ENCODE assay signal across 8 cellular contexts in genomic region chr20:34834459-34834893, GRCh38. TPM values are rescaled to one million over a fixed set of nuclear protein-coding genes. Genes with fewer than 3 reads are reported as not detected.
A peak's percentile ranks its signal among the peaks of the same experiment; 100 is the strongest.
DNase-seq lines count a peak whose midpoint lies in the region; ATAC-seq, FAIRE-seq and TF ChIP-seq lines count a peak whose summit lies in the region.

No MANE protein-coding gene starts in this region.

- H3K9me3 ChIP-seq in GM12878 (replicated peaks; ENCODE audit: control insufficient read depth, insufficient read depth, low read length) = no peaks in the 10 kb centered on the region
- H3K9me3 ChIP-seq in HepG2 (ENCODE audit: low read length) = no peaks in the 10 kb centered on the region

- FAIRE-seq in GM12878 (lab: Jason Lieb, UNC) (peak; percentile 66), HepG2 (lab: Jason Lieb, UNC) (peak; percentile 57)

- TF ChIP-seq POLR2A in GM12878 (IDR thresholded peaks at IDR 0.05; ENCODE audit: low read depth, low read length) = no peak
- no peak for TF ChIP-seq POLR2A in HepG2 (IDR thresholded peaks at IDR 0.05; ENCODE audit: insufficient read depth in 1 of 2, low read depth in 2 of 2, low read length in 2 of 2)

- intact Hi-C loops in GM12878 (cut with micrococcal nuclease; ENCODE audit: unreplicated experiment) = loop anchor here (1.0 to 5.0 kb wide), 3 partner anchors 126 to 435 kb away; no protein-coding TSS in a partner anchor
- intact Hi-C loops in HepG2 (cut with micrococcal nuclease; ENCODE audit: unreplicated experiment) = loop anchor here (1.0 to 10.0 kb wide), 3 partner anchors 126 to 435 kb away; no protein-coding TSS in a partner anchor

- H3K27me3 ChIP-seq in GM12878 (replicated peaks in 1 of 2; ENCODE audit: control insufficient read depth in 2 of 2, insufficient read depth in 2 of 2, low read length in 1 of 2) (no peaks in the 10 kb centered on the region), HepG2 (ENCODE audit: control insufficient read depth in 1 of 2, insufficient read depth in 2 of 2, low read length in 2 of 2) (no peaks in the 10 kb centered on the region)

- H3K9ac ChIP-seq in GM12878 (ENCODE audit: control insufficient read depth, insufficient read depth, low read length) (no peak overlapping the region), HepG2 (ENCODE audit: insufficient read depth, low read depth, low read length) (no peak overlapping the region)

- in situ Hi-C loops in ACHN (cut with HindIII; ENCODE audit: low pct_ligation_motif_present, low pct_unique_long_range_greater_than_20kb, low sequenced_read_pairs) (no loop called here), GM12878 (cut with MboI) (loop anchor here (5.0 to 25.0 kb wide), 2 partner anchors 123 to 428 kb away; partner anchors contain the start of genes GSS and MYH7B), HepG2 (cut with HindIII; ENCODE audit: extremely low pct_ligation_motif_present, low pct_unique_long_range_greater_than_20kb) (no loop called here)

- H2AFZ ChIP-seq in GM12878 (ENCODE audit: control insufficient read depth, low read depth, low read length) (no peak overlapping the region), HepG2 (ENCODE audit: low read length) (no peak overlapping the region)

- DNase-seq in ACHN (peak; percentile 56), GM12865 (ENCODE audit: low read depth) (peak; percentile 37), NCI-H2107 treated with DMSO at 0.1 percent for 48 hours (lab: John Stamatoyannopoulos, UW; ENCODE audit: unreplicated experiment) (peak; percentile 46), GM12878 (ENCODE audit: low read depth, low spot score) (no peak), HepG2 (ENCODE audit: low spot score) (peak; percentile 47)
- DNase-seq in activated CD4-positive, alpha-beta T cell treated with anti-CD3 and anti-CD28 coated beads, Interleukin-2, amount 50 U/mL, for 1 hour = no peak
- no peak for DNase-seq in activated effector memory CD4-positive, alpha-beta T cell treated with anti-CD3 and anti-CD28 coated beads, Interleukin-2, amount 50 U/mL, for 16 hours

- H3K27ac ChIP-seq in GM12878 (ENCODE audit: control insufficient read depth, insufficient read depth) (no peak overlapping the region), HepG2 (ENCODE audit: extremely low read length, insufficient read depth, low read length) (no peak overlapping the region)

- peak; percentile 46 for TF ChIP-seq RAD21 in GM12878 (IDR thresholded peaks at IDR 0.05; ENCODE audit: insufficient read depth, low read depth, low read length)
- peak; percentile 61; the same call in 1 of the 2 replicates for TF ChIP-seq RAD21 in HepG2 (CRISPR knock-in tag; IDR thresholded peaks at IDR 0.05)

- SMC1A ChIA-PET in GM12878 (lab: Charles Lee; ENCODE audit: uncharacterized antibody, unreplicated experiment) = interaction anchor here (0.9 to 1.9 kb wide), 2 partner anchors 9 to 35 kb away, joined by 3 to 5 read pairs; partner anchors contain the start of gene NCOA6

- 20% methylated on average over 6 of the region's 6 CpGs for WGBS in GM12878 (ENCODE audit: insufficient coverage, insufficient replicate concordance, low lambda C conversion rate, missing lambda C conversion rate)
- 10% methylated on average over 6 of the region's 6 CpGs for WGBS in HepG2 (ENCODE audit: low lambda C conversion rate)

- BruUV-seq in GM12878 (replicated peaks; lab: Mats Ljungman, UMichigan) (no TSS peak), HepG2 (replicated peaks; lab: Mats Ljungman, UMichigan) (no TSS peak)

- H3K4me3 ChIP-seq in GM12865 (ENCODE audit: low read depth, low read length) (no peak overlapping the region), GM12878 (no peak overlapping the region), HepG2 (replicated peaks in 1 of 3; ENCODE audit: insufficient read depth in 1 of 3, low read depth in 2 of 3, low read length in 3 of 3) (peak overlapping the region in 1 of 3 experiments; percentile 1; a peak in 1 of 6 replicates)

- peak; percentile 54 for ATAC-seq in GM12878
- peak; percentile 62 for ATAC-seq in HepG2
- ATAC-seq in HG03342 (IDR thresholded peaks at IDR 0.05; ENCODE audit: unreplicated experiment) = no peak

- H3K4me1 ChIP-seq in GM12878 (ENCODE audit: control insufficient read depth, insufficient read depth, low read length) (no peaks in the 10 kb centered on the region), HepG2 (ENCODE audit: insufficient read depth, low read length) (peaks cover 6% of the 10 kb centered on the region)

- RAD21 ChIA-PET in GM12878 (lab: Charles Lee; ENCODE audit: unreplicated experiment) = no interaction called here

- H3K36me3 ChIP-seq in GM12878 (ENCODE audit: control insufficient read depth in 2 of 2, insufficient read depth in 2 of 2, low read length in 1 of 2) (no peaks in the 10 kb centered on the region), HepG2 (replicated peaks in 1 of 2; ENCODE audit: control insufficient read depth in 1 of 2, insufficient read depth in 2 of 2, low read length in 2 of 2) (no peaks in the 10 kb centered on the region)

- H3K79me2 ChIP-seq in GM12878 (ENCODE audit: control insufficient read depth, insufficient read depth, low read length) = no peaks in the 10 kb centered on the region
- H3K79me2 ChIP-seq in HepG2 (ENCODE audit: insufficient read depth, low read length) = no peaks in the 10 kb centered on the region

- TF ChIP-seq EP300 in GM12878 (IDR thresholded peaks at IDR 0.05; ENCODE audit: borderline replicate concordance in 1 of 2, control insufficient read depth in 1 of 2, low read depth in 2 of 2, low read length in 2 of 2) (no peak), HepG2 (IDR thresholded peaks at IDR 0.05; ENCODE audit: low read depth in 2 of 2, low read length in 2 of 2) (no peak), HepG2 (CRISPR knock-in tag; IDR thresholded peaks at IDR 0.05; ENCODE audit: borderline replicate concordance) (no peak)

- POLR2A ChIA-PET in GM12878 (lab: Charles Lee) (no interaction called here), HepG2 (lab: Yijun Ruan, JAX) (no interaction called here)

- no peaks in the 10 kb centered on the region for H4K20me1 ChIP-seq in GM12878 (ENCODE audit: control insufficient read depth, insufficient read depth)
- no peaks in the 10 kb centered on the region for H4K20me1 ChIP-seq in HepG2 (ENCODE audit: insufficient read depth, low read length)

- TF ChIP-seq CTCF in GM12865 (IDR thresholded peaks at IDR 0.05; ENCODE audit: insufficient read depth, low read depth, low read length, missing control alignments) (peak; percentile 13), GM12878 (IDR thresholded peaks at IDR 0.05 in 2 of 3, conservative IDR thresholded peaks at IDR 0.05 in 1 of 3; ENCODE audit: control insufficient read depth in 2 of 3, extremely low read depth in 1 of 3, insufficient read depth in 1 of 3, low read depth in 3 of 3, low read length in 3 of 3) (peak in 1 of 3 experiments; percentile 52; a peak in 2 of 6 replicates), HepG2 (CRISPR knock-in tag; IDR thresholded peaks at IDR 0.05) (peak; percentile 65)

- H3K4me2 ChIP-seq in GM12878 (ENCODE audit: control insufficient read depth, insufficient read depth) (no peak overlapping the region), HepG2 (ENCODE audit: low read depth, low read length) (peak overlapping the region; percentile 64)

- CTCF ChIA-PET in GM12878 (lab: Yijun Ruan, JAX) (interaction anchor here (1.0 to 1.6 kb wide), 5 partner anchors 18 to 475 kb away, joined by 3 to 7 read pairs (median 3); no protein-coding TSS in a partner anchor), HepG2 (lab: Yijun Ruan, JAX; ENCODE audit: low intra/inter-chr PET ratio, low total read pairs) (interaction anchor here (1.3 to 2.8 kb wide), 4 partner anchors 122 to 435 kb away, joined by 5 to 13 read pairs (median 10); partner anchors contain the start of genes GSS and MYH7B)

RNA-seq across cellular contexts. Expression of gene NCOA6, which starts 9.0 kb away (rescaled TPM):
- total RNA-seq in GM12878 (2013; cell fraction: nucleolus; rRNA removed) = 34.6 and 35.4 TPM in 2 replicates
- total RNA-seq in GM12878 (2014; rRNA removed) (6.1 TPM in 2 replicates), GM12878 (2014; rRNA removed; fragmentation: Illumina TruSeq; extraction: Trizol) (5.9 and 6.6 TPM in 2 replicates), GM12878 (2021) (18.6 and 18.7 TPM in 2 replicates), HepG2 (2016; rRNA removed; fragmentation: Illumina TruSeq; extraction: Trizol) (11.2 and 27.2 TPM in 2 replicates)
- 6.3 TPM for polyA plus RNA-seq in GM12878 (2011; ENCODE audit: low read depth)
- polyA plus RNA-seq in GM12878 (2011; rRNA removed) (9.0 and 11.4 TPM in 2 replicates), GM12878 (2014; fragmentation: Illumina TruSeq; extraction: Trizol) (20.6 and 24.8 TPM in 2 replicates), GM12878 (2014; fragmentation: Nextera tagmentation; extraction: Ambion mirVana) (10 to 100 TPM in 1 of 2 experiments, 1 to 10 TPM in 1; 8.1 to 14.3 TPM), GM12878 (2014; rRNA removed) (11.6 and 14.3 TPM in 2 replicates), GM12878 (2016; fragmentation: Nextera tagmentation; extraction: Ambion mirVana) (10 to 100 TPM; 13.6 to 14.1 TPM), HepG2 (2011; rRNA removed) (28.6 and 29.3 TPM in 2 replicates)
- polyA plus RNA-seq in GM12878 (2011; cell fraction: cytosol; rRNA removed) = 10.5 and 12.0 TPM in 2 replicates
- polyA plus RNA-seq in GM12878 (2011; cell fraction: nucleus; rRNA removed) = 11.1 and 13.2 TPM in 2 replicates
- polyA plus RNA-seq in GM12878 (2012) = 12.4 and 14.0 TPM in 2 replicates
- polyA minus RNA-seq in GM12878 (2011; rRNA and poly(A)+ RNA removed) = 15.9 and 17.9 TPM in 2 replicates
- polyA minus RNA-seq in GM12878 (2011; cell fraction: cytosol; rRNA and poly(A)+ RNA removed) = 12.5 and 12.8 TPM in 2 replicates
- 8.0 and 18.2 TPM in 2 replicates for polyA minus RNA-seq in GM12878 (2011; cell fraction: nucleus; rRNA and poly(A)+ RNA removed)
- total RNA-seq in HepG2 (2016; cell fraction: cytosol; rRNA removed; fragmentation: Illumina TruSeq; extraction: Trizol; ENCODE audit: low read depth) = 10.4 and 11.1 TPM in 2 replicates
- 10.0 and 21.9 TPM in 2 replicates for total RNA-seq in HepG2 (2016; cell fraction: insoluble cytoplasmic fraction; rRNA removed; fragmentation: Illumina TruSeq; extraction: Trizol)
- total RNA-seq in HepG2 (2016; cell fraction: membrane; rRNA removed; fragmentation: Illumina TruSeq; extraction: Trizol) = 15.1 and 15.3 TPM in 2 replicates
- total RNA-seq in HepG2 (2016; cell fraction: nucleus; rRNA removed; fragmentation: Illumina TruSeq; extraction: Trizol) = 16.1 and 18.2 TPM in 2 replicates
- 19.8 and 22.7 TPM in 2 replicates for polyA plus RNA-seq in HepG2 (2011; cell fraction: cytosol; rRNA removed)
- polyA plus RNA-seq in HepG2 (2011; cell fraction: nucleus; rRNA removed) = 20.8 and 22.2 TPM in 2 replicates
- polyA plus RNA-seq in HepG2 (2012) = 30.9 and 32.8 TPM in 2 replicates
- 2.3 and 3.5 TPM in 2 replicates for polyA plus RNA-seq in HepG2 (2016; cell fraction: cytosol; fragmentation: Illumina TruSeq; extraction: Trizol; ENCODE audit: low read depth)
- 41.2 and 43.1 TPM in 2 replicates for polyA plus RNA-seq in HepG2 (2016; cell fraction: insoluble cytoplasmic fraction; fragmentation: Illumina TruSeq; extraction: Trizol; ENCODE audit: low read depth)
- 11.7 and 12.0 TPM in 2 replicates for polyA plus RNA-seq in HepG2 (2016; cell fraction: membrane; fragmentation: Illumina TruSeq; extraction: Trizol; ENCODE audit: low read depth)
- 38.3 and 46.0 TPM in 2 replicates for polyA plus RNA-seq in HepG2 (2016; cell fraction: nucleus; fragmentation: Illumina TruSeq; extraction: Trizol; ENCODE audit: insufficient read depth, low read depth)
- polyA minus RNA-seq in HepG2 (2011; rRNA and poly(A)+ RNA removed; ENCODE audit: low replicate concordance) = 27.6 and 32.8 TPM in 2 replicates
- 23.1 and 25.6 TPM in 2 replicates for polyA minus RNA-seq in HepG2 (2011; cell fraction: cytosol; rRNA and poly(A)+ RNA removed)
- polyA minus RNA-seq in HepG2 (2011; cell fraction: nucleus; rRNA and poly(A)+ RNA removed) = 31.0 and 33.2 TPM in 2 replicates

RNA-seq across cellular contexts. Expression of gene GGT7, which starts 38.2 kb away (rescaled TPM):
- total RNA-seq in GM12878 (2013; cell fraction: nucleolus; rRNA removed) = 7.4 and 8.8 TPM in 2 replicates
- total RNA-seq in GM12878 (2014; rRNA removed) (4.5 and 6.7 TPM in 2 replicates), GM12878 (2014; rRNA removed; fragmentation: Illumina TruSeq; extraction: Trizol) (2.2 and 2.5 TPM in 2 replicates), GM12878 (2021) (12.0 and 14.1 TPM in 2 replicates), HepG2 (2016; rRNA removed; fragmentation: Illumina TruSeq; extraction: Trizol) (1.9 and 6.6 TPM in 2 replicates)
- polyA plus RNA-seq in GM12878 (2011; ENCODE audit: low read depth) = 4.5 TPM
- polyA plus RNA-seq in GM12878 (2011; rRNA removed) (0.10 and 0.53 TPM in 2 replicates), GM12878 (2014; fragmentation: Illumina TruSeq; extraction: Trizol) (1.9 and 5.6 TPM in 2 replicates), GM12878 (2014; fragmentation: Nextera tagmentation; extraction: Ambion mirVana) (under 1 TPM; 0.02 to 0.18 TPM), GM12878 (2014; rRNA removed) (14.7 and 16.7 TPM in 2 replicates), GM12878 (2016; fragmentation: Nextera tagmentation; extraction: Ambion mirVana) (1 to 10 TPM; 5.0 to 7.5 TPM), HepG2 (2011; rRNA removed) (23.0 and 35.3 TPM in 2 replicates)
- 0.49 and 0.62 TPM in 2 replicates for polyA plus RNA-seq in GM12878 (2011; cell fraction: cytosol; rRNA removed)
- polyA plus RNA-seq in GM12878 (2011; cell fraction: nucleus; rRNA removed) = 2.9 and 3.8 TPM in 2 replicates
- polyA plus RNA-seq in GM12878 (2012) = 9.2 and 13.3 TPM in 2 replicates
- 0.22 and 1.2 TPM in 2 replicates for polyA minus RNA-seq in GM12878 (2011; rRNA and poly(A)+ RNA removed)
- not detected in 2 replicates for polyA minus RNA-seq in GM12878 (2011; cell fraction: cytosol; rRNA and poly(A)+ RNA removed)
- 1.1 and 1.2 TPM in 2 replicates for polyA minus RNA-seq in GM12878 (2011; cell fraction: nucleus; rRNA and poly(A)+ RNA removed)
- total RNA-seq in HepG2 (2016; cell fraction: cytosol; rRNA removed; fragmentation: Illumina TruSeq; extraction: Trizol; ENCODE audit: low read depth) = 0.97 and 1.8 TPM in 2 replicates
- total RNA-seq in HepG2 (2016; cell fraction: insoluble cytoplasmic fraction; rRNA removed; fragmentation: Illumina TruSeq; extraction: Trizol) = 2.1 and 7.0 TPM in 2 replicates
- 1.3 and 1.9 TPM in 2 replicates for total RNA-seq in HepG2 (2016; cell fraction: membrane; rRNA removed; fragmentation: Illumina TruSeq; extraction: Trizol)
- 13.6 and 13.8 TPM in 2 replicates for total RNA-seq in HepG2 (2016; cell fraction: nucleus; rRNA removed; fragmentation: Illumina TruSeq; extraction: Trizol)
- polyA plus RNA-seq in HepG2 (2011; cell fraction: cytosol; rRNA removed) = 8.5 and 11.9 TPM in 2 replicates
- polyA plus RNA-seq in HepG2 (2011; cell fraction: nucleus; rRNA removed) = 155 and 166 TPM in 2 replicates
- polyA plus RNA-seq in HepG2 (2012) = 16.1 and 18.7 TPM in 2 replicates
- 2.2 and 2.3 TPM in 2 replicates for polyA plus RNA-seq in HepG2 (2016; cell fraction: cytosol; fragmentation: Illumina TruSeq; extraction: Trizol; ENCODE audit: low read depth)
- polyA plus RNA-seq in HepG2 (2016; cell fraction: insoluble cytoplasmic fraction; fragmentation: Illumina TruSeq; extraction: Trizol; ENCODE audit: low read depth) = 3.9 and 4.4 TPM in 2 replicates
- 2.5 and 2.7 TPM in 2 replicates for polyA plus RNA-seq in HepG2 (2016; cell fraction: membrane; fragmentation: Illumina TruSeq; extraction: Trizol; ENCODE audit: low read depth)
- 54.9 and 57.9 TPM in 2 replicates for polyA plus RNA-seq in HepG2 (2016; cell fraction: nucleus; fragmentation: Illumina TruSeq; extraction: Trizol; ENCODE audit: insufficient read depth, low read depth)
- 0.12 and 38.2 TPM in 2 replicates for polyA minus RNA-seq in HepG2 (2011; rRNA and poly(A)+ RNA removed; ENCODE audit: low replicate concordance)
- polyA minus RNA-seq in HepG2 (2011; cell fraction: cytosol; rRNA and poly(A)+ RNA removed) = 6.3 and 6.5 TPM in 2 replicates
- polyA minus RNA-seq in HepG2 (2011; cell fraction: nucleus; rRNA and poly(A)+ RNA removed) = 31.0 and 37.2 TPM in 2 replicates

RNA-seq across cellular contexts. Expression of gene ACSS2, which starts 41.9 kb away (rescaled TPM):
- 13.2 and 19.2 TPM in 2 replicates for total RNA-seq in GM12878 (2013; cell fraction: nucleolus; rRNA removed)
- total RNA-seq in GM12878 (2014; rRNA removed) = 31.4 and 34.2 TPM in 2 replicates
- total RNA-seq in GM12878 (2014; rRNA removed; fragmentation: Illumina TruSeq; extraction: Trizol) = 25.4 and 26.0 TPM in 2 replicates
- total RNA-seq in GM12878 (2021) = 28.1 and 36.5 TPM in 2 replicates
- polyA plus RNA-seq in GM12878 (2011; ENCODE audit: low read depth) = 15.4 TPM
- polyA plus RNA-seq in GM12878 (2011; rRNA removed) = 2.8 and 3.1 TPM in 2 replicates
- 1.9 and 2.3 TPM in 2 replicates for polyA plus RNA-seq in GM12878 (2011; cell fraction: cytosol; rRNA removed)
- polyA plus RNA-seq in GM12878 (2011; cell fraction: nucleus; rRNA removed) = 3.4 and 6.6 TPM in 2 replicates
- polyA plus RNA-seq in GM12878 (2012) = 14.9 and 18.0 TPM in 2 replicates
- polyA plus RNA-seq in GM12878 (2014; fragmentation: Illumina TruSeq; extraction: Trizol) = 28.6 and 34.0 TPM in 2 replicates
- 10 to 100 TPM; 11.1 to 15.9 TPM for polyA plus RNA-seq in GM12878 (2014; fragmentation: Nextera tagmentation; extraction: Ambion mirVana)
- 32.4 and 37.2 TPM in 2 replicates for polyA plus RNA-seq in GM12878 (2014; rRNA removed)
- polyA plus RNA-seq in GM12878 (2016; fragmentation: Nextera tagmentation; extraction: Ambion mirVana) = 10 to 100 TPM; 19.2 to 22.9 TPM
- 3.6 and 5.4 TPM in 2 replicates for polyA minus RNA-seq in GM12878 (2011; rRNA and poly(A)+ RNA removed)
- polyA minus RNA-seq in GM12878 (2011; cell fraction: cytosol; rRNA and poly(A)+ RNA removed) = 2.9 and 3.4 TPM in 2 replicates
- polyA minus RNA-seq in GM12878 (2011; cell fraction: nucleus; rRNA and poly(A)+ RNA removed) = 1.6 and 3.1 TPM in 2 replicates
- 89.7 and 91.7 TPM in 2 replicates for total RNA-seq in HepG2 (2016; rRNA removed; fragmentation: Illumina TruSeq; extraction: Trizol)
- total RNA-seq in HepG2 (2016; cell fraction: cytosol; rRNA removed; fragmentation: Illumina TruSeq; extraction: Trizol; ENCODE audit: low read depth) = 21.5 and 23.1 TPM in 2 replicates
- 83.3 and 83.7 TPM in 2 replicates for total RNA-seq in HepG2 (2016; cell fraction: insoluble cytoplasmic fraction; rRNA removed; fragmentation: Illumina TruSeq; extraction: Trizol)
- 39.3 and 39.5 TPM in 2 replicates for total RNA-seq in HepG2 (2016; cell fraction: membrane; rRNA removed; fragmentation: Illumina TruSeq; extraction: Trizol)
- 83.7 and 88.6 TPM in 2 replicates for total RNA-seq in HepG2 (2016; cell fraction: nucleus; rRNA removed; fragmentation: Illumina TruSeq; extraction: Trizol)
- polyA plus RNA-seq in HepG2 (2011; rRNA removed) = 72.8 and 120 TPM in 2 replicates
- 48.2 and 82.4 TPM in 2 replicates for polyA plus RNA-seq in HepG2 (2011; cell fraction: cytosol; rRNA removed)
- 193 and 292 TPM in 2 replicates for polyA plus RNA-seq in HepG2 (2011; cell fraction: nucleus; rRNA removed)
- polyA plus RNA-seq in HepG2 (2012) = 108 and 131 TPM in 2 replicates
- 17.6 and 18.7 TPM in 2 replicates for polyA plus RNA-seq in HepG2 (2016; cell fraction: cytosol; fragmentation: Illumina TruSeq; extraction: Trizol; ENCODE audit: low read depth)
- 87.7 and 90.8 TPM in 2 replicates for polyA plus RNA-seq in HepG2 (2016; cell fraction: insoluble cytoplasmic fraction; fragmentation: Illumina TruSeq; extraction: Trizol; ENCODE audit: low read depth)
- 29.1 and 35.3 TPM in 2 replicates for polyA plus RNA-seq in HepG2 (2016; cell fraction: membrane; fragmentation: Illumina TruSeq; extraction: Trizol; ENCODE audit: low read depth)
- 176 and 178 TPM in 2 replicates for polyA plus RNA-seq in HepG2 (2016; cell fraction: nucleus; fragmentation: Illumina TruSeq; extraction: Trizol; ENCODE audit: insufficient read depth, low read depth)
- 155 and 246 TPM in 2 replicates for polyA minus RNA-seq in HepG2 (2011; rRNA and poly(A)+ RNA removed; ENCODE audit: low replicate concordance)
- polyA minus RNA-seq in HepG2 (2011; cell fraction: cytosol; rRNA and poly(A)+ RNA removed) = 49.2 and 69.9 TPM in 2 replicates
- polyA minus RNA-seq in HepG2 (2011; cell fraction: nucleus; rRNA and poly(A)+ RNA removed) = 157 and 295 TPM in 2 replicates

Comparison
In these comparisons a context has a peak if more than half of its experiments do, and no peak if none do; other contexts are left out.
1. DNase-seq: peak in ACHN (single experiment), GM12865 (single experiment), NCI-H2107 treated with DMSO at 0.1 percent for 48 hours (single experiment) and HepG2 (single experiment); none in GM12878 (single experiment), activated CD4-positive, alpha-beta T cell treated with anti-CD3 and anti-CD28 coated beads, Interleukin-2, amount 50 U/mL, for 1 hour (single experiment) and activated effector memory CD4-positive, alpha-beta T cell treated with anti-CD3 and anti-CD28 coated beads, Interleukin-2, amount 50 U/mL, for 16 hours (single experiment).